In genomic region chr5:150108711-150109605, GRCh38 we compare ENCODE assay signal across 24 cellular contexts. TPM values are rescaled to one million over a fixed set of nuclear protein-coding genes. Genes with fewer than 3 reads are reported as not detected.
A peak's percentile ranks its signal among the peaks of the same experiment; 100 is the strongest.
DNase-seq lines count a peak whose midpoint lies in the region; ATAC-seq and TF ChIP-seq lines count a peak whose summit lies in the region.
"Had no signal": no experiment of that assay in that cellular context is flagged by ENCODE, and none has a peak within 500 bp of the region (broad histone marks: within the 10 kb centered on the region; RNA-seq: fewer than 3 reads in every experiment).

No MANE protein-coding gene starts in this region.

- H2BK15ac ChIP-seq in mesendoderm (replicated peaks; ENCODE audit: low read depth) = no peak overlapping the region

- H4K8ac ChIP-seq in mesendoderm (ENCODE audit: low read depth, low read length) = no peak overlapping the region

- no peak overlapping the region for H3K56ac ChIP-seq in mesendoderm (ENCODE audit: low read length)

- H3K36me3 Mint-ChIP-seq in activated CD8-positive, alpha-beta T cell treated with anti-CD3 and anti-CD28 coated beads, Interleukin-2, amount 10 ng/mL, durations not matched to agents 7 days and 5 days (ENCODE audit: low read depth) = no peaks in the 10 kb centered on the region
- H3K36me3 Mint-ChIP-seq in activated CD8-positive, alpha-beta T cell treated with anti-CD3 and anti-CD28 coated beads for 36 hours (ENCODE audit: low read depth) = no peaks in the 10 kb centered on the region
- no peaks in the 10 kb centered on the region for H3K36me3 Mint-ChIP-seq in chondrocyte (ENCODE audit: low read depth)
- H3K36me3 Mint-ChIP-seq: activated naive CD4-positive, alpha-beta T cell treated with anti-CD3 and anti-CD28 coated beads, Interleukin-2, amount 50 U/mL, for 24 hours; natural killer cell had no signal

- H3K27ac ChIP-seq in upper lobe of right lung (no peak overlapping the region), caudate nucleus (ENCODE audit: low read depth, low read length) (no peak overlapping the region), mesendoderm (ENCODE audit: low read depth, low read length) (no peak overlapping the region)
- H3K27ac ChIP-seq: A549, thoracic aorta had no signal

- no peaks in the 10 kb centered on the region for H3K36me3 ChIP-seq in upper lobe of right lung
- H3K36me3 ChIP-seq in mesendoderm (ENCODE audit: control insufficient read depth, insufficient read depth, low read length) = no peaks in the 10 kb centered on the region

- peaks cover 8% of the 10 kb centered on the region for H3K4me1 Mint-ChIP-seq in activated CD8-positive, alpha-beta T cell treated with anti-CD3 and anti-CD28 coated beads, Interleukin-2, amount 10 ng/mL, durations not matched to agents 7 days and 5 days (ENCODE audit: low read depth)
- H3K4me1 Mint-ChIP-seq in activated CD8-positive, alpha-beta T cell treated with anti-CD3 and anti-CD28 coated beads for 36 hours (ENCODE audit: low read depth) = no peaks in the 10 kb centered on the region
- peaks cover 70% of the 10 kb centered on the region for H3K4me1 Mint-ChIP-seq in chondrocyte (ENCODE audit: low read depth)
- H3K4me1 Mint-ChIP-seq: activated naive CD4-positive, alpha-beta T cell treated with anti-CD3 and anti-CD28 coated beads, Interleukin-2, amount 50 U/mL, for 24 hours; CD8-positive, alpha-beta memory T cell had no signal

- CTCF ChIA-PET in activated CD8-positive, alpha-beta T cell treated with anti-CD3 and anti-CD28 coated beads, Interleukin-2, amount 10 ng/mL, durations not matched to agents 7 days and 5 days (lab: Charles Lee) = interaction anchor here (1.0 to 1.2 kb wide), 2 partner anchors 15 to 275 kb away, joined by 3 to 4 read pairs; no protein-coding TSS in a partner anchor
- CTCF ChIA-PET in activated CD8-positive, alpha-beta T cell treated with anti-CD3 and anti-CD28 coated beads for 36 hours (lab: Charles Lee) = no interaction called here

- H4K5ac ChIP-seq in mesendoderm (ENCODE audit: low read length) = no peak overlapping the region

- H3K9me3 ChIP-seq in upper lobe of right lung = no peaks in the 10 kb centered on the region
- H3K9me3 ChIP-seq: A549, spleen, thoracic aorta had no signal

- no peak overlapping the region for H3K4me3 ChIP-seq in upper lobe of right lung
- H3K4me3 ChIP-seq in mesendoderm (ENCODE audit: low read length) = no peak overlapping the region
- H3K4me3 ChIP-seq: A549, spleen, thoracic aorta had no signal

- no peak overlapping the region for H3K23ac ChIP-seq in mesendoderm (ENCODE audit: low read length)

- no peak overlapping the region for H3K18ac ChIP-seq in mesendoderm (ENCODE audit: low read length)

- no peak overlapping the region for H3K4ac ChIP-seq in mesendoderm (ENCODE audit: low read depth, low read length)

- H3K9me3 Mint-ChIP-seq in activated CD8-positive, alpha-beta T cell treated with anti-CD3 and anti-CD28 coated beads, Interleukin-2, amount 10 ng/mL, durations not matched to agents 7 days and 5 days (ENCODE audit: insufficient read depth) = no peaks in the 10 kb centered on the region
- no peaks in the 10 kb centered on the region for H3K9me3 Mint-ChIP-seq in activated CD8-positive, alpha-beta T cell treated with anti-CD3 and anti-CD28 coated beads for 36 hours
- H3K9me3 Mint-ChIP-seq in chondrocyte (ENCODE audit: low read depth) = no peaks in the 10 kb centered on the region
- H3K9me3 Mint-ChIP-seq: activated naive CD4-positive, alpha-beta T cell treated with anti-CD3 and anti-CD28 coated beads, Interleukin-2, amount 50 U/mL, for 24 hours; activated T-cell treated with anti-CD3 and anti-CD28 coated beads, Interleukin-2, amount 50 U/mL, for 4 hours; CD8-positive, alpha-beta memory T cell; natural killer cell had no signal

- no CpG with 5 or more reads among the region's 12 CpGs for WGBS in mesendoderm (ENCODE audit: extremely low coverage, insufficient coverage, low lambda C conversion rate)

- no peak for ATAC-seq in activated CD8-positive, alpha-beta T cell treated with anti-CD3 and anti-CD28 coated beads, Interleukin-2, amount 10 ng/mL, durations not matched to agents 7 days and 5 days
- ATAC-seq in activated CD8-positive, alpha-beta T cell treated with anti-CD3 and anti-CD28 coated beads for 36 hours = no peak
- ATAC-seq in upper lobe of right lung = no peak
- ATAC-seq: A549; activated T-cell treated with anti-CD3 and anti-CD28 coated beads, Interleukin-2, amount 50 U/mL, for 4 hours; natural killer cell had no signal

- H3K79me1 ChIP-seq in mesendoderm (ENCODE audit: low read length) = no peaks in the 10 kb centered on the region

- TF ChIP-seq CTCF in activated CD8-positive, alpha-beta T cell treated with anti-CD3 and anti-CD28 coated beads for 36 hours (IDR thresholded peaks at IDR 0.05) = no peak
- TF ChIP-seq CTCF in chondrocyte (IDR thresholded peaks at IDR 0.05) = no peak
- no peak for TF ChIP-seq CTCF in upper lobe of right lung (IDR thresholded peaks at IDR 0.05)

- intact Hi-C loops in activated CD8-positive, alpha-beta T cell treated with anti-CD3 and anti-CD28 coated beads for 36 hours (cut with micrococcal nuclease) = no loop called here
- intact Hi-C loops in upper lobe of right lung (cut with DNase I) = no loop called here

- H2AK5ac ChIP-seq in mesendoderm (ENCODE audit: low read length) = no peak overlapping the region

- H3K4me1 ChIP-seq in upper lobe of right lung (peaks cover 28% of the 10 kb centered on the region), mesendoderm (ENCODE audit: control insufficient read depth, low read depth, low read length) (no peaks in the 10 kb centered on the region)

- H3K4me2 ChIP-seq in mesendoderm (ENCODE audit: low read length) = no peak overlapping the region
- H3K4me2 ChIP-seq: A549 had no signal

- H3K79me2 ChIP-seq in mesendoderm (ENCODE audit: control insufficient read depth, insufficient read depth, low read length) = no peaks in the 10 kb centered on the region

- H3K27me3 ChIP-seq in upper lobe of right lung (no peaks in the 10 kb centered on the region), mesendoderm (ENCODE audit: insufficient read depth, low read length, poor library complexity) (no peaks in the 10 kb centered on the region)

- no peak overlapping the region for H3K27ac Mint-ChIP-seq in activated CD8-positive, alpha-beta T cell treated with anti-CD3 and anti-CD28 coated beads, Interleukin-2, amount 10 ng/mL, durations not matched to agents 7 days and 5 days
- H3K27ac Mint-ChIP-seq in activated CD8-positive, alpha-beta T cell treated with anti-CD3 and anti-CD28 coated beads for 36 hours = no peak overlapping the region
- peak overlapping the region; percentile 81 for H3K27ac Mint-ChIP-seq in chondrocyte (ENCODE audit: unreplicated experiment)
- H3K27ac Mint-ChIP-seq: activated naive CD4-positive, alpha-beta T cell treated with anti-CD3 and anti-CD28 coated beads, Interleukin-2, amount 50 U/mL, for 24 hours had no signal

- DNase-seq in activated CD8-positive, alpha-beta T cell treated with anti-CD3 and anti-CD28 coated beads, Interleukin-2, amount 10 ng/mL, durations not matched to agents 7 days and 5 days = peak; percentile 17
- no peak for DNase-seq in activated CD8-positive, alpha-beta T cell treated with anti-CD3 and anti-CD28 coated beads for 36 hours
- DNase-seq in chondrocyte (ENCODE audit: low spot score) (no peak), mesenteric fat pad (ENCODE audit: low spot score) (peak; percentile 65), upper lobe of right lung (peak; percentile 50), HT-29 (ENCODE audit: low spot score) (no peak), caudate nucleus (lab: John Stamatoyannopoulos, UW) (no peak), mesendoderm (no peak)
- DNase-seq: activated CD4-positive, alpha-beta T cell treated with anti-CD3 and anti-CD28 coated beads, Interleukin-2, amount 50 U/mL, for 4 hours; activated T-cell treated with anti-CD3 and anti-CD28 coated beads, Interleukin-2, amount 50 U/mL, for 4 hours; CD8-positive, alpha-beta memory T cell; erythroblast; HCEC 1CT; KBM-7; natural killer cell; NCI-H2081; NCI-H510A; spleen; T-helper 1 cell had no signal

- POLR2A ChIA-PET in activated CD8-positive, alpha-beta T cell treated with anti-CD3 and anti-CD28 coated beads, Interleukin-2, amount 10 ng/mL, durations not matched to agents 7 days and 5 days (lab: Charles Lee) = no interaction called here
- POLR2A ChIA-PET in activated CD8-positive, alpha-beta T cell treated with anti-CD3 and anti-CD28 coated beads for 36 hours (lab: Charles Lee) = no interaction called here

- H2BK120ac ChIP-seq in mesendoderm (ENCODE audit: low read depth, low read length) = no peak overlapping the region

- no peak overlapping the region for H3K9ac ChIP-seq in mesendoderm (ENCODE audit: low read length)

- H3K27me3 Mint-ChIP-seq in activated CD8-positive, alpha-beta T cell treated with anti-CD3 and anti-CD28 coated beads, Interleukin-2, amount 10 ng/mL, durations not matched to agents 7 days and 5 days (ENCODE audit: low read depth) = peaks cover 10% of the 10 kb centered on the region
- H3K27me3 Mint-ChIP-seq in activated CD8-positive, alpha-beta T cell treated with anti-CD3 and anti-CD28 coated beads for 36 hours = peaks cover 3% of the 10 kb centered on the region
- H3K27me3 Mint-ChIP-seq in chondrocyte (ENCODE audit: low read depth) = no peaks in the 10 kb centered on the region

- H2BK5ac ChIP-seq in mesendoderm (ENCODE audit: low read length) = no peak overlapping the region

- H3K4me3 Mint-ChIP-seq in activated CD8-positive, alpha-beta T cell treated with anti-CD3 and anti-CD28 coated beads, Interleukin-2, amount 10 ng/mL, durations not matched to agents 7 days and 5 days = no peak overlapping the region
- no peak overlapping the region for H3K4me3 Mint-ChIP-seq in activated CD8-positive, alpha-beta T cell treated with anti-CD3 and anti-CD28 coated beads for 36 hours
- no peak overlapping the region for H3K4me3 Mint-ChIP-seq in chondrocyte (ENCODE audit: unreplicated experiment)
- H3K4me3 Mint-ChIP-seq: activated naive CD4-positive, alpha-beta T cell treated with anti-CD3 and anti-CD28 coated beads, Interleukin-2, amount 50 U/mL, for 24 hours; activated T-cell treated with anti-CD3 and anti-CD28 coated beads, Interleukin-2, amount 50 U/mL, for 4 hours; CD8-positive, alpha-beta memory T cell; natural killer cell had no signal

RNA-seq across cellular contexts. Expression of gene CSF1R, which starts 22.6 kb away (rescaled TPM):
- not detected for total RNA-seq in activated CD8-positive, alpha-beta T cell treated with anti-CD3 and anti-CD28 coated beads, Interleukin-2, amount 10 ng/mL, durations not matched to agents 7 days and 5 days
- total RNA-seq in activated CD8-positive, alpha-beta T cell treated with anti-CD3 and anti-CD28 coated beads for 36 hours = not detected
- 0.62 to 1.7 TPM (median 0.65 TPM) in 3 replicates for total RNA-seq in chondrocyte
- 58.6 TPM for total RNA-seq in mesenteric fat pad
- total RNA-seq in upper lobe of right lung = 48.7 TPM
- total RNA-seq in HT-29 (2014; rRNA removed; shearing (Covaris generic)) = not detected in 2 replicates
- polyA plus RNA-seq in mesendoderm (2013, experiment 1 of 2) = 0.04 TPM
- 0.11 TPM for polyA plus RNA-seq in mesendoderm (2013, experiment 2 of 2)
- total RNA-seq: pulmonary artery endothelial cell had no signal

RNA-seq across cellular contexts. Expression of gene PDGFRB, which starts 46.7 kb away (rescaled TPM):
- total RNA-seq in activated CD8-positive, alpha-beta T cell treated with anti-CD3 and anti-CD28 coated beads, Interleukin-2, amount 10 ng/mL, durations not matched to agents 7 days and 5 days = 10 to 100 TPM; 47.0 to 49.0 TPM
- total RNA-seq in activated CD8-positive, alpha-beta T cell treated with anti-CD3 and anti-CD28 coated beads for 36 hours = under 1 TPM; 0.58 to 0.74 TPM
- 331 to 532 TPM (median 499 TPM) in 3 replicates for total RNA-seq in chondrocyte
- 201 TPM for total RNA-seq in mesenteric fat pad
- total RNA-seq in upper lobe of right lung = 120 TPM
- total RNA-seq in HT-29 (2014; rRNA removed; shearing (Covaris generic)) = 1.1 TPM in 1 of 2 replicates, not detected in the other
- polyA plus RNA-seq in mesendoderm (2013, experiment 1 of 2) = 15.5 TPM
- 14.7 TPM for polyA plus RNA-seq in mesendoderm (2013, experiment 2 of 2)

RNA-seq across cellular contexts. Expression of gene CDX1, which starts 57.6 kb away (rescaled TPM):
- total RNA-seq in activated CD8-positive, alpha-beta T cell treated with anti-CD3 and anti-CD28 coated beads, Interleukin-2, amount 10 ng/mL, durations not matched to agents 7 days and 5 days = not detected
- not detected for total RNA-seq in activated CD8-positive, alpha-beta T cell treated with anti-CD3 and anti-CD28 coated beads for 36 hours
- total RNA-seq in chondrocyte (0.44 to 0.57 TPM in 2 of 3 replicates, not detected in the other), mesenteric fat pad (0.35 TPM), upper lobe of right lung (not detected)
- total RNA-seq in HT-29 (2014; rRNA removed; shearing (Covaris generic)) = 3.9 and 6.6 TPM in 2 replicates
- polyA plus RNA-seq in mesendoderm (2013, experiment 1 of 2) = 4.8 TPM
- polyA plus RNA-seq in mesendoderm (2013, experiment 2 of 2) = 4.8 TPM
- total RNA-seq: CD8-positive, alpha-beta memory T cell; liver; natural killer cell; pulmonary artery endothelial cell; thoracic aorta had no signal
- polyA plus RNA-seq: A549; CD8-positive, alpha-beta memory T cell; liver had no signal

Comparison
In these comparisons a context has a peak if more than half of its experiments do, and no peak if none do; other contexts are left out.
1. DNase-seq: peak in activated CD8-positive, alpha-beta T cell treated with anti-CD3 and anti-CD28 coated beads, Interleukin-2, amount 10 ng/mL, durations not matched to agents 7 days and 5 days (single experiment), mesenteric fat pad (single experiment) and upper lobe of right lung (single experiment); none in activated CD8-positive, alpha-beta T cell treated with anti-CD3 and anti-CD28 coated beads for 36 hours (single experiment), chondrocyte (single experiment), HT-29 (single experiment), caudate nucleus (0 of 61) and mesendoderm (single experiment).
2. RNA of gene PDGFRB, which starts 46.7 kb away (total RNA-seq): 331 to 532 TPM in chondrocyte, 201 TPM in mesenteric fat pad (single experiment), 120 TPM in upper lobe of right lung (single experiment) and 47.0 to 49.0 TPM in activated CD8-positive, alpha-beta T cell treated with anti-CD3 and anti-CD28 coated beads, Interleukin-2, amount 10 ng/mL, durations not matched to agents 7 days and 5 days; 1.1 TPM in HT-29 and 0.58 to 0.74 TPM in activated CD8-positive, alpha-beta T cell treated with anti-CD3 and anti-CD28 coated beads for 36 hours; every median in the first group is over 10 times any median in the second.
3. RNA of gene CSF1R, which starts 22.6 kb away (total RNA-seq): 58.6 TPM in mesenteric fat pad (single experiment) and 48.7 TPM in upper lobe of right lung (single experiment); 0.62 to 1.7 TPM in chondrocyte, not detected in activated CD8-positive, alpha-beta T cell treated with anti-CD3 and anti-CD28 coated beads for 36 hours, not detected in activated CD8-positive, alpha-beta T cell treated with anti-CD3 and anti-CD28 coated beads, Interleukin-2, amount 10 ng/mL, durations not matched to agents 7 days and 5 days and not detected in HT-29; every median in the first group is over 10 times any median in the second.